Comparison of ENCODE assay signal across 1 cellular context in genomic region chr9:19101203-19101602, GRCh38.
TF ChIP-seq lines count a peak whose summit lies in the region.

No MANE protein-coding gene starts in this region.

TF ChIP-seq in SK-N-SH, 30 proteins besides CTCF, POLR2A, EP300 and RAD21 (continued from another document):
- TF ChIP-seq REST (IDR thresholded peaks at IDR 0.05; ENCODE audit: low read depth, low read length), result no peak
- TF ChIP-seq USF1 (IDR thresholded peaks at IDR 0.05; ENCODE audit: borderline replicate concordance, low read depth), result no peak
- no peak for TF ChIP-seq MXI1 (IDR thresholded peaks at IDR 0.05; ENCODE audit: low read depth, low read length)
- no peak for TF ChIP-seq GABPA (IDR thresholded peaks at IDR 0.05; ENCODE audit: low read depth)
- no peak for TF ChIP-seq USF2 (IDR thresholded peaks at IDR 0.05; ENCODE audit: borderline replicate concordance, low read depth, low read length)
- TF ChIP-seq TEAD4 (IDR thresholded peaks at IDR 0.05; ENCODE audit: borderline replicate concordance, insufficient read depth), result no peak
- no peak for TF ChIP-seq EZH2phosphoT487 (IDR thresholded peaks at IDR 0.05; ENCODE audit: borderline replicate concordance, low read depth)
- no peak for TF ChIP-seq SMC3 (IDR thresholded peaks at IDR 0.05; ENCODE audit: low read depth, low read length)
- no peak for TF ChIP-seq ZBTB33 (IDR thresholded peaks at IDR 0.05; ENCODE audit: borderline replicate concordance, low read depth)
- TF ChIP-seq, protein P1, sequence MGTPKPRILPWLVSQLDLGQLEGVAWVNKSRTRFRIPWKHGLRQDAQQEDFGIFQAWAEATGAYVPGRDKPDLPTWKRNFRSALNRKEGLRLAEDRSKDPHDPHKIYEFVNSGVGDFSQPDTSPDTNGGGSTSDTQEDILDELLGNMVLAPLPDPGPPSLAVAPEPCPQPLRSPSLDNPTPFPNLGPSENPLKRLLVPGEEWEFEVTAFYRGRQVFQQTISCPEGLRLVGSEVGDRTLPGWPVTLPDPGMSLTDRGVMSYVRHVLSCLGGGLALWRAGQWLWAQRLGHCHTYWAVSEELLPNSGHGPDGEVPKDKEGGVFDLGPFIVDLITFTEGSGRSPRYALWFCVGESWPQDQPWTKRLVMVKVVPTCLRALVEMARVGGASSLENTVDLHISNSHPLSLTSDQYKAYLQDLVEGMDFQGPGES (IDR thresholded peaks at IDR 0.05; ENCODE audit: low read depth, low read length), result no peak
- no peak for TF ChIP-seq FOSL2 (IDR thresholded peaks at IDR 0.05; ENCODE audit: borderline replicate concordance, low read depth)
- no peak for TF ChIP-seq ELF1 (IDR thresholded peaks at IDR 0.05)
- TF ChIP-seq TCF12 (IDR thresholded peaks at IDR 0.05), result no peak
- TF ChIP-seq PBX3 (IDR thresholded peaks at IDR 0.05), result no peak
